In the genomic region with DNA sequence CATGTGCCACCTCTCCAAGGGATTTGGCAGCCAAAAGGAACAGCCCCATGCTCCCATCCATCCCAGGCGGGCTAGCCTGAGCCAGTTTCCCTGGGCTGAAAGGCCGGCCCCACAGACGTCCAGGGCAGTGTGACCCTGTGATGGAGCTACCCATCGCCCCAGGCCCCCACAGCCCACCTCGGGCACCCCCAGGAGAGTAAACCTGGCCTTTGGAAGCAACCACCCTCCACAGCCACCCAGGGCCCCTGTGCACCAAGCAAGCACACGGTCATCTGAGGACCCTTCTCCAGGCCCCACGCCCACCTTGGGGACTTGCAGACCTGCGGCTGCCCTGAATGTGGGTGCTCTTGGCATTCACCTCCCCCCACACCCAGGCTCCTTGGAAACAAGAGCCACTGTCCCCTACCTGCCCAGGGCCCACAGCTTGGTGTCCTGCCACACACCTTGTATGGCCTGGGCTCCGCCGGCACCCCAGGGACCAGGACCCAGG, we compare ENCODE assay signal across 13 cellular contexts. TPM values are rescaled to one million over a fixed set of nuclear protein-coding genes. Genes with fewer than 3 reads are reported as not detected.
DNase-seq lines count a peak whose midpoint lies in the region; ATAC-seq and TF ChIP-seq lines count a peak whose summit lies in the region.
"Had no signal": no experiment of that assay in that cellular context is flagged by ENCODE, and none has a peak within 500 bp of the region (broad histone marks: within the 10 kb centered on the region; RNA-seq: fewer than 3 reads in every experiment).

No MANE protein-coding gene starts in this region.

- POLR2A ChIA-PET in CD8-positive, alpha-beta T cell (lab: Charles Lee), result no interaction called here

- no peak overlapping the region for H2AFZ ChIP-seq in smooth muscle cell (ENCODE audit: low read depth)

- CTCF ChIA-PET in CD8-positive, alpha-beta T cell (lab: Charles Lee), result interaction anchor here (0.6 to 2.0 kb wide), 2 partner anchors 36 to 76 kb away, joined by 3 to 12 read pairs; no protein-coding TSS in a partner anchor

- peak overlapping the region; percentile 78 for H3K4me2 ChIP-seq in smooth muscle cell

- TF ChIP-seq POLR2A in breast epithelium (IDR thresholded peaks at IDR 0.05), result no peak

- no peaks in the 10 kb centered on the region for H3K9me3 Mint-ChIP-seq in HFFc6
- no peaks in the 10 kb centered on the region for H3K9me3 Mint-ChIP-seq in CD8-positive, alpha-beta T cell
- H3K9me3 Mint-ChIP-seq: naive thymus-derived CD4-positive, alpha-beta T cell had no signal

- peak overlapping the region; percentile 77 for H3K9ac ChIP-seq in smooth muscle cell (ENCODE audit: low read depth)

- H3K4me1 Mint-ChIP-seq in HFFc6 (ENCODE audit: low read depth), result peaks cover 56% of the 10 kb centered on the region
- H3K4me1 Mint-ChIP-seq in CD8-positive, alpha-beta T cell (ENCODE audit: low read depth), result no peaks in the 10 kb centered on the region
- H3K4me1 Mint-ChIP-seq: CD4-positive, alpha-beta memory T cell; naive thymus-derived CD4-positive, alpha-beta T cell had no signal

- peaks cover 14% of the 10 kb centered on the region for H4K20me1 ChIP-seq in smooth muscle cell (ENCODE audit: low read depth)

- H3K4me1 ChIP-seq in breast epithelium (peaks cover 33 to 49% of the 10 kb centered on the region in 2 donors), right cardiac atrium (ENCODE audit: control insufficient read depth, insufficient read depth, low read length) (peaks cover 9% of the 10 kb centered on the region), smooth muscle cell (ENCODE audit: low read depth) (peaks cover 32% of the 10 kb centered on the region)
- H3K4me1 ChIP-seq in CD8-positive, alpha-beta T cell (ENCODE audit: insufficient read depth, low read length), result no peaks in the 10 kb centered on the region

- ATAC-seq in right cardiac atrium, result no peak
- no peak for ATAC-seq in HG03095 (IDR thresholded peaks at IDR 0.05; ENCODE audit: unreplicated experiment)
- ATAC-seq in CD8-positive, alpha-beta T cell, result no peak
- ATAC-seq: naive thymus-derived CD4-positive, alpha-beta T cell had no signal

- H3K9me3 ChIP-seq in breast epithelium (no peaks in the 10 kb centered on the region), right cardiac atrium (ENCODE audit: control insufficient read depth, low read length) (no peaks in the 10 kb centered on the region), smooth muscle cell (replicated peaks; ENCODE audit: low read depth) (no peaks in the 10 kb centered on the region)
- no peaks in the 10 kb centered on the region for H3K9me3 ChIP-seq in CD8-positive, alpha-beta T cell (ENCODE audit: low read length)
- H3K9me3 ChIP-seq: adrenal gland had no signal

- H3K4me3 ChIP-seq in breast epithelium (peak overlapping the region; percentile 43 to 69 (median 57)), right cardiac atrium (ENCODE audit: low read length) (no peak overlapping the region), smooth muscle cell (peak overlapping the region; percentile 9)
- H3K4me3 ChIP-seq in CD8-positive, alpha-beta T cell (ENCODE audit: low read depth, low read length), result no peak overlapping the region
- H3K4me3 ChIP-seq: adrenal gland had no signal

- peak overlapping the region; percentile 95 to 97 for H3K27ac ChIP-seq in breast epithelium
- no peak overlapping the region for H3K27ac ChIP-seq in right cardiac atrium (ENCODE audit: low read length)
- H3K27ac ChIP-seq in smooth muscle cell (ENCODE audit: low read depth), result peak overlapping the region; percentile 91
- H3K27ac ChIP-seq in CD8-positive, alpha-beta T cell (ENCODE audit: low read depth, low read length), result no peak overlapping the region
- H3K27ac ChIP-seq: adrenal gland had no signal

- TF ChIP-seq CTCF in HFFc6 (IDR thresholded peaks at IDR 0.05) (no peak), breast epithelium (IDR thresholded peaks at IDR 0.05) (no peak), smooth muscle cell (IDR thresholded peaks at IDR 0.05; ENCODE audit: borderline replicate concordance, insufficient read depth, poor library complexity, severe bottlenecking) (no peak)
- TF ChIP-seq CTCF in CD8-positive, alpha-beta T cell (IDR thresholded peaks at IDR 0.05), result no peak

- no peaks in the 10 kb centered on the region for H3K79me2 ChIP-seq in smooth muscle cell (ENCODE audit: low read depth)

- H3K36me3 ChIP-seq in breast epithelium (no peaks in the 10 kb centered on the region), smooth muscle cell (ENCODE audit: low read depth) (no peaks in the 10 kb centered on the region)
- no peaks in the 10 kb centered on the region for H3K36me3 ChIP-seq in CD8-positive, alpha-beta T cell (ENCODE audit: insufficient read depth, low read length)
- H3K36me3 ChIP-seq: adrenal gland had no signal

- no peak for DNase-seq in HFFc6
- no peak for DNase-seq in breast epithelium (ENCODE audit: low spot score in 2 of 2)
- peak in 2 of 3 donors; percentile 27 to 32 for DNase-seq in right cardiac atrium
- no peak for DNase-seq in smooth muscle cell (lab: John Stamatoyannopoulos, UW; ENCODE audit: unreplicated experiment)
- no peak for DNase-seq in cerebellar nuclear complex (lab: John Stamatoyannopoulos, UW)
- no peak for DNase-seq in AG08395 (ENCODE audit: low spot score)
- DNase-seq in CD8-positive, alpha-beta T cell, result no peak
- DNase-seq: MV-4-11 had no signal

- intact Hi-C loops in breast epithelium (cut with DNase I; ENCODE audit: low total_unique reads) (loop anchor here (5.0 kb wide), 1 partner anchor 37 kb away; no protein-coding TSS in a partner anchor), right cardiac atrium (cut with DNase I) (no loop called here)
- intact Hi-C loops in CD8-positive, alpha-beta T cell (cut with DNase I, micrococcal nuclease), result loop anchor here in 1 of 2 experiments (10.0 kb wide), 1 partner anchor 385 kb away; no protein-coding TSS in a partner anchor

- H3K27me3 ChIP-seq in breast epithelium (no peaks in the 10 kb centered on the region), right cardiac atrium (ENCODE audit: control insufficient read depth, insufficient read depth) (no peaks in the 10 kb centered on the region), smooth muscle cell (ENCODE audit: low read depth) (no peaks in the 10 kb centered on the region)
- no peaks in the 10 kb centered on the region for H3K27me3 ChIP-seq in CD8-positive, alpha-beta T cell (ENCODE audit: insufficient read depth, low read length)

- no peaks in the 10 kb centered on the region for H3K36me3 Mint-ChIP-seq in HFFc6 (ENCODE audit: low read depth)
- H3K36me3 Mint-ChIP-seq in CD8-positive, alpha-beta T cell, result no peaks in the 10 kb centered on the region
- H3K36me3 Mint-ChIP-seq: CD4-positive, alpha-beta memory T cell; naive thymus-derived CD4-positive, alpha-beta T cell had no signal

- H3F3A ChIP-seq in smooth muscle cell (ENCODE audit: low read depth), result peaks cover 3% of the 10 kb centered on the region

- 91% methylated on average over 10 of the region's 10 CpGs for WGBS in right cardiac atrium
- 95% methylated on average over 7 of the region's 10 CpGs for WGBS in smooth muscle cell (ENCODE audit: low lambda C conversion rate)

- H3K27ac Mint-ChIP-seq in HFFc6, result peak overlapping the region; percentile 84
- no peak overlapping the region for H3K27ac Mint-ChIP-seq in CD8-positive, alpha-beta T cell
- H3K27ac Mint-ChIP-seq: CD4-positive, alpha-beta memory T cell; naive thymus-derived CD4-positive, alpha-beta T cell had no signal

- H3K4me3 Mint-ChIP-seq in HFFc6, result peak overlapping the region; percentile 90
- H3K4me3 Mint-ChIP-seq in CD8-positive, alpha-beta T cell, result no peak overlapping the region
- H3K4me3 Mint-ChIP-seq: CD4-positive, alpha-beta memory T cell; naive thymus-derived CD4-positive, alpha-beta T cell had no signal

- no peaks in the 10 kb centered on the region for H3K27me3 Mint-ChIP-seq in HFFc6 (ENCODE audit: insufficient read depth)
- peaks cover 18% of the 10 kb centered on the region for H3K27me3 Mint-ChIP-seq in CD8-positive, alpha-beta T cell (ENCODE audit: low read depth)

RNA-seq across cellular contexts. Expression of gene AHNAK2, which starts 8.4 kb away (rescaled TPM):
- total RNA-seq in HFFc6 (2021; fragmentation: NEBNext Ultra II Directional; extraction: Animal tissue kit (Norgen Biotek cat#: 25700)), result 10 to 100 TPM; 50.2 to 76.2 (median 73.7) TPM
- 10 to 100 TPM; 15.1 to 46.7 (median 19.3) TPM for total RNA-seq in breast epithelium
- 1 to 10 TPM; 2.5 to 5.7 (median 3.3) TPM for total RNA-seq in right cardiac atrium
- polyA plus RNA-seq in right cardiac atrium, result 2.0 TPM
- 49.7 and 53.8 TPM in 2 replicates for total RNA-seq in smooth muscle cell
- 10.3 and 26.8 TPM in 2 replicates for polyA plus RNA-seq in smooth muscle cell
- total RNA-seq in CD8-positive, alpha-beta T cell, result under 1 TPM; 0.06 to 0.14 TPM
- polyA plus RNA-seq: CD4-positive, alpha-beta memory T cell; naive thymus-derived CD4-positive, alpha-beta T cell had no signal

RNA-seq across cellular contexts. Expression of gene CLBA1, which starts 15.8 kb away (rescaled TPM):
- 10 to 100 TPM in 2 of 6 experiments, 1 to 10 TPM in 4; 5.9 to 12.3 (median 7.9) TPM for total RNA-seq in HFFc6 (2021; fragmentation: NEBNext Ultra II Directional; extraction: Animal tissue kit (Norgen Biotek cat#: 25700))
- 10 to 100 TPM in 1 of 3 donors, 1 to 10 TPM in 2; 4.5 to 17.0 (median 8.8) TPM for total RNA-seq in breast epithelium
- total RNA-seq in right cardiac atrium, result 1 to 10 TPM; 1.8 to 4.2 (median 3.1) TPM
- polyA plus RNA-seq in right cardiac atrium, result 2.4 TPM
- 5.0 and 7.4 TPM in 2 replicates for total RNA-seq in smooth muscle cell
- 8.1 and 8.7 TPM in 2 replicates for polyA plus RNA-seq in smooth muscle cell
- total RNA-seq in CD8-positive, alpha-beta T cell, result 1 to 10 TPM in 1 of 2 experiments, under 1 TPM in 1; 0.84 to 1.0 TPM

RNA-seq across cellular contexts. Expression of gene PLD4, which starts 45.1 kb away (rescaled TPM):
- total RNA-seq in HFFc6 (2021; fragmentation: NEBNext Ultra II Directional; extraction: Animal tissue kit (Norgen Biotek cat#: 25700)), result under 1 TPM; 0.05 to 0.18 (median 0.11) TPM
- total RNA-seq in breast epithelium, result 1 to 10 TPM in 1 of 3 donors, under 1 TPM in 1, not detected in 1; 0.33 to 4.0 TPM
- under 1 TPM; 0.06 to 0.88 (median 0.20) TPM for total RNA-seq in right cardiac atrium
- 0.05 TPM for polyA plus RNA-seq in right cardiac atrium
- total RNA-seq in smooth muscle cell, result 0.09 TPM in 1 of 2 replicates, not detected in the other
- 0.06 and 2.5 TPM in 2 replicates for polyA plus RNA-seq in smooth muscle cell
- under 1 TPM; 0.31 to 0.43 TPM for total RNA-seq in CD8-positive, alpha-beta T cell
- total RNA-seq: CD4-positive, alpha-beta memory T cell; NCI-H460 had no signal

RNA-seq across cellular contexts. Expression of gene CDCA4, which starts 51.1 kb away (rescaled TPM):
- total RNA-seq in HFFc6 (2021; fragmentation: NEBNext Ultra II Directional; extraction: Animal tissue kit (Norgen Biotek cat#: 25700)), result 10 to 100 TPM; 11.6 to 20.3 (median 18.4) TPM
- 10 to 100 TPM in 2 of 3 donors, 1 to 10 TPM in 1; 5.1 to 10.4 (median 10.2) TPM for total RNA-seq in breast epithelium
- total RNA-seq in right cardiac atrium, result 1 to 10 TPM; 2.9 to 3.9 (median 3.3) TPM
- polyA plus RNA-seq in right cardiac atrium, result 2.5 TPM
- 15.1 and 16.4 TPM in 2 replicates for total RNA-seq in smooth muscle cell
- polyA plus RNA-seq in smooth muscle cell, result 19.8 and 23.5 TPM in 2 replicates
- 10 to 100 TPM; 20.2 to 22.9 TPM for total RNA-seq in CD8-positive, alpha-beta T cell

Comparison
In these comparisons a context has a peak if more than half of its experiments do, and no peak if none do; other contexts are left out.
1. DNase-seq: peak in right cardiac atrium (2 of 3); none in HFFc6 (single experiment), breast epithelium (0 of 2), smooth muscle cell (single experiment), cerebellar nuclear complex (0 of 2), AG08395 (single experiment) and CD8-positive, alpha-beta T cell (0 of 7).
2. H3K27ac ChIP-seq: peak in breast epithelium (2 of 2) and smooth muscle cell (single experiment); none in right cardiac atrium (single experiment) and CD8-positive, alpha-beta T cell (single experiment).
3. H3K4me3 ChIP-seq: peak in breast epithelium (3 of 3) and smooth muscle cell (single experiment); none in right cardiac atrium (single experiment) and CD8-positive, alpha-beta T cell (single experiment).